Comparison of ENCODE assay signal across 8 cellular contexts in genomic region chr1:9455487-9456237, GRCh38.
DNase-seq lines count a peak whose midpoint lies in the region; ATAC-seq and TF ChIP-seq lines count a peak whose summit lies in the region.

No MANE protein-coding gene starts in this region.

- no peaks in the 10 kb centered on the region for H3K79me2 ChIP-seq in PC-9 (ENCODE audit: low read depth)

- no peaks in the 10 kb centered on the region for H3K36me3 Mint-ChIP-seq in osteocyte (ENCODE audit: unreplicated experiment)

- CTCF ChIA-PET in PC-9 (lab: Charles Lee), result interaction anchor here (0.6 to 0.7 kb wide), 3 partner anchors 13 to 326 kb away, joined by 3 to 9 read pairs (median 5); no protein-coding TSS in a partner anchor

- no peaks in the 10 kb centered on the region for H3K27me3 ChIP-seq in PC-9 (ENCODE audit: insufficient read depth, low read depth)
- no peaks in the 10 kb centered on the region for H3K27me3 ChIP-seq in thoracic aorta (replicated peaks; ENCODE audit: insufficient read depth)

- no peak for ATAC-seq in thoracic aorta (ENCODE audit: insufficient number of reproducible peaks, low FRiP score, low read depth)
- ATAC-seq in HG03280 (IDR thresholded peaks at IDR 0.05; ENCODE audit: unreplicated experiment), result no peak

- H3K27me3 Mint-ChIP-seq in osteocyte (ENCODE audit: unreplicated experiment), result no peaks in the 10 kb centered on the region

- TF ChIP-seq CTCF in PC-9 (conservative IDR thresholded peaks at IDR 0.05) (peak; percentile 73), foreskin fibroblast (IDR thresholded peaks at IDR 0.05; ENCODE audit: low read depth, low read length) (peak; percentile 73), osteocyte (IDR thresholded peaks at IDR 0.05) (peak; percentile 83), thoracic aorta (IDR thresholded peaks at IDR 0.05) (peak; percentile 77)

- H3K4me2 ChIP-seq in PC-9, result no peak overlapping the region

- no peak overlapping the region for H3K4me3 Mint-ChIP-seq in osteocyte (ENCODE audit: unreplicated experiment)

- POLR2A ChIA-PET in PC-9 (lab: Charles Lee; ENCODE audit: unreplicated experiment), result no interaction called here

- H3F3A ChIP-seq in PC-9 (ENCODE audit: insufficient read depth, low read depth), result no peaks in the 10 kb centered on the region

- peaks cover 18% of the 10 kb centered on the region for H3K4me1 Mint-ChIP-seq in osteocyte (ENCODE audit: unreplicated experiment)

- no peaks in the 10 kb centered on the region for H3K36me3 ChIP-seq in PC-9 (ENCODE audit: low read depth)
- H3K36me3 ChIP-seq in thoracic aorta, result no peaks in the 10 kb centered on the region

- H3K9me2 ChIP-seq in PC-9 (ENCODE audit: insufficient read depth), result no peaks in the 10 kb centered on the region

- H3K9me3 ChIP-seq in PC-9 (ENCODE audit: insufficient read depth, low read depth), result no peaks in the 10 kb centered on the region
- H3K9me3 ChIP-seq in thoracic aorta, result no peaks in the 10 kb centered on the region

- no peaks in the 10 kb centered on the region for H4K20me1 ChIP-seq in PC-9 (ENCODE audit: insufficient read depth)

- H3K4me1 ChIP-seq in PC-9 (replicated peaks; ENCODE audit: insufficient read depth) (no peaks in the 10 kb centered on the region; the same call in 1 of the 2 replicates), thoracic aorta (ENCODE audit: control insufficient read depth in 1 of 2, low read depth in 2 of 2) (peaks cover 3 to 24% of the 10 kb centered on the region in 2 donors)

- H3K27ac Mint-ChIP-seq in osteocyte (ENCODE audit: unreplicated experiment), result no peak overlapping the region

- H3K27ac ChIP-seq in PC-9, result no peak overlapping the region
- H3K27ac ChIP-seq in thoracic aorta, result no peak overlapping the region

- DNase-seq in activated gamma-delta T cell treated with Interleukin-2 at 50 U/mL for 16 hours (peak; percentile 66), activated gamma-delta T cell (lab: John Stamatoyannopoulos, UW) (no peak), PC-9 (peak in 1 of 2 experiments; percentile 34), activated T-helper 1 cell treated with Interleukin-2 at 50 U/mL for 16 hours (ENCODE audit: low read depth) (peak; percentile 42), foreskin fibroblast (peak; percentile 26 to 71), osteocyte (ENCODE audit: extremely low spot score, unreplicated experiment) (peak; percentile 88), thoracic aorta (ENCODE audit: low spot score) (no peak)

- intact Hi-C loops in PC-9 (cut with micrococcal nuclease; ENCODE audit: unreplicated experiment), result loop anchor here (1.0 to 10.0 kb wide), 2 partner anchors 166 to 341 kb away; no protein-coding TSS in a partner anchor

- H2AFZ ChIP-seq in PC-9, result no peak overlapping the region

- H3K9me3 Mint-ChIP-seq in osteocyte (ENCODE audit: unreplicated experiment), result no peaks in the 10 kb centered on the region

- H3K4me3 ChIP-seq in PC-9, result no peak overlapping the region
- H3K4me3 ChIP-seq in foreskin fibroblast (ENCODE audit: low read depth in 1 of 2, low read length in 2 of 2), result no peak overlapping the region
- no peak overlapping the region for H3K4me3 ChIP-seq in thoracic aorta

- no TSS peak for BruUV-seq in PC-9 (replicated peaks; lab: Mats Ljungman, UMichigan)

Comparison
In these comparisons a context has a peak if more than half of its experiments do, and no peak if none do; other contexts are left out.
1. DNase-seq: peak in activated gamma-delta T cell treated with Interleukin-2 at 50 U/mL for 16 hours (single experiment), activated T-helper 1 cell treated with Interleukin-2 at 50 U/mL for 16 hours (single experiment), foreskin fibroblast (2 of 2) and osteocyte (single experiment); none in activated gamma-delta T cell (single experiment) and thoracic aorta (single experiment).
2. Peak in every context shown above with its lines, with median percentiles within 50 percentile points of each other: CTCF ChIP-seq.